In the genomic region with DNA sequence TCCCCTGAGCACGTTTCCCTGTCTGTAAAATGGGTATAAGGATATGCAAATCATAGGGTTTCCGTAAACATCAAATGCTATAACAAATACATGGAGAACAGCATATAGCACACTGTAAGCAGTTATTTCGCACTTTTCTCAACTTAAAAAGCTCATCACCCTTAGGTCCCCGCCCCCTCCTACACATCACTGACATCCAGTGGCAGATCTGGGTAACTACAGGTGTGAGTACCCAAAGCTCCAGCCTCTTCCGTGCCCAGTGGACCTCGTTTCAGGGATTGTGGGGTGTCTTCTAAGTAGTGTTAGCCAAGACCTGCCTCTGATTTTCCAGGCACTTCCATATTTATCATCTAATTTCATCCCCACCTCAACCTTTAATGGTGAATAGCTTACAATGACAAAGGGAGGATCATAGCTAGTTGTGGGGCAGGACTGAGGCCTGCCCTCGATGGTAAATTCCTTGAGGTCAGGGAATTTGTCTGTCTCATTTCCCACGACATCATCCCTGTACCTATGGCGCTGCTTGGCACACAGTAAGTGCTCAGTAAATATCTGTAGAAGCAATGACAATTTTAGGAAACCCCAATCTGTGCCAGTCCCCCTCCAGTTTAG, we compare ENCODE assay signal across 8 cellular contexts.
DNase-seq lines count a peak whose midpoint lies in the region; ATAC-seq and TF ChIP-seq lines count a peak whose summit lies in the region.

No MANE protein-coding gene starts in this region.

- no peak overlapping the region for H3K27ac Mint-ChIP-seq in activated CD4-positive, alpha-beta T cell treated with anti-CD3 and anti-CD28 coated beads, Interleukin-2, amount 10 ng/mL, durations not matched to agents 24 days and 14 days
- no peak overlapping the region for H3K27ac Mint-ChIP-seq in osteocyte (ENCODE audit: unreplicated experiment)

- H3K36me3 Mint-ChIP-seq in activated CD4-positive, alpha-beta T cell treated with anti-CD3 and anti-CD28 coated beads, Interleukin-2, amount 10 ng/mL, durations not matched to agents 24 days and 14 days (ENCODE audit: low read depth): no peaks in the 10 kb centered on the region
- no peaks in the 10 kb centered on the region for H3K36me3 Mint-ChIP-seq in osteocyte (ENCODE audit: unreplicated experiment)

- DNase-seq in activated CD4-positive, alpha-beta T cell treated with anti-CD3 and anti-CD28 coated beads, Interleukin-2, amount 10 ng/mL, durations not matched to agents 24 days and 14 days: peak; percentile 77
- DNase-seq in activated CD4-positive, alpha-beta T cell treated with anti-CD3 and anti-CD28 coated beads for 1 hour: no peak
- DNase-seq in HuH-7 (ENCODE audit: low spot score) (peak; percentile 71), SW480 (ENCODE audit: low spot score) (peak; percentile 42), fibroblast of gingiva (ENCODE audit: low read depth) (peak; percentile 36), osteocyte (ENCODE audit: extremely low spot score, unreplicated experiment) (no peak), NK-92 (lab: John Stamatoyannopoulos, UW; ENCODE audit: unreplicated experiment) (no peak)

- no peaks in the 10 kb centered on the region for H3K9me3 Mint-ChIP-seq in activated CD4-positive, alpha-beta T cell treated with anti-CD3 and anti-CD28 coated beads, Interleukin-2, amount 10 ng/mL, durations not matched to agents 24 days and 14 days
- H3K9me3 Mint-ChIP-seq in osteocyte (ENCODE audit: unreplicated experiment): no peaks in the 10 kb centered on the region

- no peaks in the 10 kb centered on the region for H3K4me1 Mint-ChIP-seq in activated CD4-positive, alpha-beta T cell treated with anti-CD3 and anti-CD28 coated beads, Interleukin-2, amount 10 ng/mL, durations not matched to agents 24 days and 14 days
- H3K4me1 Mint-ChIP-seq in osteocyte (ENCODE audit: unreplicated experiment): peaks cover 45% of the 10 kb centered on the region

- peak; percentile 92 for ATAC-seq in GM21515 (IDR thresholded peaks at IDR 0.05; ENCODE audit: unreplicated experiment)

- peak; percentile 78 for TF ChIP-seq CTCF in osteocyte (IDR thresholded peaks at IDR 0.05)

- H3K27me3 Mint-ChIP-seq in activated CD4-positive, alpha-beta T cell treated with anti-CD3 and anti-CD28 coated beads, Interleukin-2, amount 10 ng/mL, durations not matched to agents 24 days and 14 days: peaks cover 6% of the 10 kb centered on the region
- no peaks in the 10 kb centered on the region for H3K27me3 Mint-ChIP-seq in osteocyte (ENCODE audit: unreplicated experiment)

- intact Hi-C loops in activated CD4-positive, alpha-beta T cell treated with anti-CD3 and anti-CD28 coated beads, Interleukin-2, amount 10 ng/mL, durations not matched to agents 24 days and 14 days (cut with micrococcal nuclease): loop anchor here (1.0 kb wide), 1 partner anchor 454 kb away; no protein-coding TSS in a partner anchor

- no peak overlapping the region for H3K4me3 Mint-ChIP-seq in activated CD4-positive, alpha-beta T cell treated with anti-CD3 and anti-CD28 coated beads, Interleukin-2, amount 10 ng/mL, durations not matched to agents 24 days and 14 days
- H3K4me3 Mint-ChIP-seq in osteocyte (ENCODE audit: unreplicated experiment): no peak overlapping the region

Comparison
In these comparisons a context has a peak if more than half of its experiments do, and no peak if none do; other contexts are left out.
1. DNase-seq: peak in activated CD4-positive, alpha-beta T cell treated with anti-CD3 and anti-CD28 coated beads, Interleukin-2, amount 10 ng/mL, durations not matched to agents 24 days and 14 days (single experiment), HuH-7 (single experiment), SW480 (single experiment) and fibroblast of gingiva (single experiment); none in activated CD4-positive, alpha-beta T cell treated with anti-CD3 and anti-CD28 coated beads for 1 hour (single experiment), osteocyte (single experiment) and NK-92 (single experiment).